Comparison of ENCODE assay signal across 3 cellular contexts in the genomic region with DNA sequence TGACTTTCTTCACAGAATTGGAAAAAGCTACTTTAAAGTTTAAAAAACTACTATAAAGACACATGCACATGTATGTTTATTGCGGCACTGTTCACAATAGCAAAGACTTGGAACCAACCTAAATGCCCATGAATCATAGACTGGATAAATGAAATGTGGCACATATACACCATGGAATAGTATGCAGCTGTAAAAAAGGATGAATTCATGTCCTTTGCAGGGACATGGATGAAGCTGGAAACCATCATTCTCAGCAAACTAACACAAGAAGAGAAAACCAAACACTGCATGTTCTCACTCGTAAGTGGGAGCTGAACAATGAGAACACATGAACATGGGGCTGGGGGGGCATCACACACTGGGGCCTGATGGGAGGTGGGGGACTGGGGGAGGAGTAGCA.
DNase-seq lines count a peak whose midpoint lies in the region; ATAC-seq, FAIRE-seq and TF ChIP-seq lines count a peak whose summit lies in the region.
"Not testable (repeated sequence)": the region's sequence is repeated elsewhere in the genome, so short reads cannot be mapped to it uniquely, and the experiment has no call there.

No MANE protein-coding gene starts in this region.

- intact Hi-C loops in K562 (cut with micrococcal nuclease); HepG2 (cut with micrococcal nuclease; ENCODE audit: unreplicated experiment): not testable (repeated sequence)

- not testable (repeated sequence) for H3K27ac ChIP-seq in HEK293 (ENCODE audit: extremely low read depth, low read depth, low read length); K562 (ENCODE audit: extremely low read depth, low read depth, low read length); HepG2 (ENCODE audit: extremely low read length, insufficient read depth, low read length)

- in situ Hi-C loops in K562 (cut with MboI); HepG2 (cut with HindIII; ENCODE audit: extremely low pct_ligation_motif_present, low pct_unique_long_range_greater_than_20kb): not testable (repeated sequence)

- not testable (repeated sequence) for H3K4me2 ChIP-seq in K562 (ENCODE audit: insufficient read depth, low read length); HepG2 (ENCODE audit: low read depth, low read length)

- POLR2A ChIA-PET in HEK293 (lab: Yijun Ruan, JAX); HepG2 (lab: Yijun Ruan, JAX): not testable (repeated sequence)
- POLR2A ChIA-PET in K562 (lab: Yijun Ruan, JAX), result interaction anchor here (0.6 to 1.1 kb wide), 2 partner anchors 11 to 21 kb away, joined by 3 read pairs; no protein-coding TSS in a partner anchor

- H3K27me3 ChIP-seq in K562 (ENCODE audit: control insufficient read depth in 2 of 2, insufficient read depth in 2 of 2, low read length in 2 of 2); HepG2 (ENCODE audit: control insufficient read depth in 1 of 2, insufficient read depth in 2 of 2, low read length in 2 of 2): not testable (repeated sequence)

- H3K4me3 ChIP-seq in HEK293 (ENCODE audit: low read depth, low read length); K562; HepG2 (replicated peaks in 1 of 3; ENCODE audit: insufficient read depth in 1 of 3, low read depth in 2 of 3, low read length in 3 of 3): not testable (repeated sequence)

- H3K9me1 ChIP-seq in K562 (ENCODE audit: control insufficient read depth, insufficient read depth, low read length), result not testable (repeated sequence)

- not testable (repeated sequence) for DNase-seq in K562 (ENCODE audit: extremely low read depth in 1 of 4, low spot score in 3 of 4); HepG2 (ENCODE audit: low spot score)

- not testable (repeated sequence) for TF ChIP-seq CTCF in HEK293 (tag by site-specific recombination; IDR thresholded peaks at IDR 0.05); K562 (IDR thresholded peaks at IDR 0.05 in 2 of 3, conservative IDR thresholded peaks at IDR 0.05 in 1 of 3; ENCODE audit: insufficient read depth in 2 of 3, low read depth in 1 of 3, low read length in 3 of 3); HepG2 (CRISPR knock-in tag; IDR thresholded peaks at IDR 0.05)

- not testable (repeated sequence) for H3K4me1 ChIP-seq in HEK293 (ENCODE audit: control insufficient read depth, insufficient read depth, low read length); K562 (replicated peaks in 1 of 2; ENCODE audit: control insufficient read depth in 2 of 2, insufficient read depth in 2 of 2, low read length in 2 of 2); HepG2 (ENCODE audit: insufficient read depth, low read length)

- H2AFZ ChIP-seq in K562 (ENCODE audit: low read depth, low read length); HepG2 (ENCODE audit: low read length): not testable (repeated sequence)

- WGBS in K562 (ENCODE audit: insufficient coverage, low coverage, missing lambda C conversion rate), result 65% methylated on average over 2 of the region's 2 CpGs
- 95% methylated on average over 2 of the region's 2 CpGs for WGBS in HepG2 (ENCODE audit: low lambda C conversion rate)

- not testable (repeated sequence) for ATAC-seq in K562, HepG2

- not testable (repeated sequence) for TF ChIP-seq POLR2A in K562 (conservative IDR thresholded peaks at IDR 0.05); HepG2 (IDR thresholded peaks at IDR 0.05; ENCODE audit: insufficient read depth in 1 of 2, low read depth in 2 of 2, low read length in 2 of 2)

- not testable (repeated sequence) for H3K9ac ChIP-seq in K562 (ENCODE audit: insufficient read depth in 1 of 2, low read depth in 2 of 2, low read length in 2 of 2); HepG2 (ENCODE audit: insufficient read depth, low read depth, low read length)

- not testable (repeated sequence) for FAIRE-seq in K562 (lab: Jason Lieb, UNC); HepG2 (lab: Jason Lieb, UNC)

- TF ChIP-seq RAD21 in K562 (CRISPR knock-in tag; conservative IDR thresholded peaks at IDR 0.05 in 1 of 2, IDR thresholded peaks at IDR 0.05 in 1 of 2); HepG2 (CRISPR knock-in tag; IDR thresholded peaks at IDR 0.05): not testable (repeated sequence)

- not testable (repeated sequence) for H3K9me3 ChIP-seq in HEK293 (ENCODE audit: control insufficient read depth, insufficient read depth, low read depth, low read length); K562 (replicated peaks; ENCODE audit: control insufficient read depth, insufficient read depth, low read depth, low read length); HepG2 (ENCODE audit: low read length)

- not testable (repeated sequence) for BruUV-seq in K562 (replicated peaks; lab: Mats Ljungman, UMichigan); HepG2 (replicated peaks; lab: Mats Ljungman, UMichigan)

- not testable (repeated sequence) for TF ChIP-seq EP300 in K562 (IDR thresholded peaks at IDR 0.05; ENCODE audit: low read length); HepG2 (IDR thresholded peaks at IDR 0.05; ENCODE audit: low read depth in 2 of 2, low read length in 2 of 2); HepG2 (CRISPR knock-in tag; IDR thresholded peaks at IDR 0.05; ENCODE audit: borderline replicate concordance)

- H3K79me2 ChIP-seq in K562 (ENCODE audit: control insufficient read depth, insufficient read depth, low read length); HepG2 (ENCODE audit: insufficient read depth, low read length): not testable (repeated sequence)

- CTCF ChIA-PET in HEK293 (lab: Yijun Ruan, JAX), result interaction anchor here (0.6 kb wide), 1 partner anchor 9 kb away, joined by 3 read pairs; no protein-coding TSS in a partner anchor
- CTCF ChIA-PET in K562 (lab: Yijun Ruan, JAX; ENCODE audit: low intra/inter-chr PET ratio); HepG2 (lab: Yijun Ruan, JAX; ENCODE audit: low intra/inter-chr PET ratio, low total read pairs): not testable (repeated sequence)

- H4K20me1 ChIP-seq in K562 (replicated peaks; ENCODE audit: control insufficient read depth, insufficient read depth, low read length); HepG2 (ENCODE audit: insufficient read depth, low read length): not testable (repeated sequence)

- H3K36me3 ChIP-seq in HEK293 (ENCODE audit: control insufficient read depth in 2 of 2, insufficient read depth in 1 of 2, low read length in 2 of 2); K562 (ENCODE audit: control insufficient read depth, insufficient read depth, low read length); HepG2 (replicated peaks in 1 of 2; ENCODE audit: control insufficient read depth in 1 of 2, insufficient read depth in 2 of 2, low read length in 2 of 2): not testable (repeated sequence)

TF ChIP-seq in HEK293, 187 proteins besides CTCF, POLR2A, EP300 and RAD21:
- peak; percentile 73; the same call in 1 of the 2 replicates for TF ChIP-seq ZNF146 (tag by site-specific recombination; IDR thresholded peaks at IDR 0.05)

TF ChIP-seq in K562, 482 proteins besides CTCF, POLR2A, EP300 and RAD21:
- peak; percentile 34 for TF ChIP-seq ZNF146 (CRISPR knock-in tag; IDR thresholded peaks at IDR 0.05; ENCODE audit: unreplicated experiment)
TF ChIP-seq in K562: peak in this region for 1; not testable (repeated sequence) for 481.

TF ChIP-seq in HepG2, 621 proteins besides CTCF, POLR2A, EP300 and RAD21:
- TF ChIP-seq ZNF260 (CRISPR knock-in tag; IDR thresholded peaks at IDR 0.05; ENCODE audit: borderline replicate concordance, low read depth), result 0 out of 2 replicates have a peak, but pooled peaks have one; percentile 82
